In genomic region chr5:90395005-90395404, GRCh38 we compare ENCODE assay signal across 20 cellular contexts. TPM values are rescaled to one million over a fixed set of nuclear protein-coding genes. Genes with fewer than 3 reads are reported as not detected.
DNase-seq lines count a peak whose midpoint lies in the region; ATAC-seq, FAIRE-seq and TF ChIP-seq lines count a peak whose summit lies in the region.
"Had no signal": no experiment of that assay in that cellular context is flagged by ENCODE, and none has a peak within 500 bp of the region (broad histone marks: within the 10 kb centered on the region; RNA-seq: fewer than 3 reads in every experiment).

No MANE protein-coding gene starts in this region.

- H3K4me1 ChIP-seq in HepG2 (ENCODE audit: insufficient read depth, low read length) (no peaks in the 10 kb centered on the region), right lobe of liver (no peaks in the 10 kb centered on the region), IMR-90 (ENCODE audit: control insufficient read depth, insufficient read depth, low read length) (peaks cover 2% of the 10 kb centered on the region; the same call in 1 of the 2 replicates), H1 (replicated peaks in 1 of 4; ENCODE audit: control insufficient read depth in 3 of 4, insufficient read depth in 4 of 4, low read length in 3 of 4) (no peaks in the 10 kb centered on the region), mucosa of descending colon (ENCODE audit: low read depth) (no peaks in the 10 kb centered on the region)

- H4K20me1 ChIP-seq in HepG2 (ENCODE audit: insufficient read depth, low read length): no peaks in the 10 kb centered on the region
- no peaks in the 10 kb centered on the region for H4K20me1 ChIP-seq in IMR-90 (ENCODE audit: insufficient read depth, low read length)
- H4K20me1 ChIP-seq in H1 (replicated peaks in 1 of 2; ENCODE audit: control insufficient read depth in 1 of 2, insufficient read depth in 2 of 2, low read length in 2 of 2): no peaks in the 10 kb centered on the region

- 95% methylated on average over 2 of the region's 2 CpGs for WGBS in HepG2 (ENCODE audit: low lambda C conversion rate)
- WGBS in right lobe of liver (ENCODE audit: insufficient coverage, low coverage, low lambda C conversion rate, missing lambda C conversion rate): 94% methylated on average over 2 of the region's 2 CpGs
- no CpG with 5 or more reads among the region's 2 CpGs for WGBS in IMR-90 (ENCODE audit: extremely low coverage in 2 of 2, insufficient read length in 1 of 2), 2 experiments
- WGBS in H1 (ENCODE audit: extremely low coverage in 1 of 2, insufficient coverage in 1 of 2, insufficient read length in 1 of 2, insufficient replicate concordance in 2 of 2, low coverage in 1 of 2, low lambda C conversion rate in 2 of 2, missing lambda C conversion rate in 1 of 2), 2 experiments: 90% methylated on average over 2 of the region's 2 CpGs; no CpG with 5 or more reads in 1 of the 2 experiments

- no peaks in the 10 kb centered on the region for H3K23me2 ChIP-seq in H1 (ENCODE audit: low read depth, low read length)

- ATAC-seq in HepG2 (no peak), right lobe of liver (no peak), IMR-90 (ENCODE audit: low read depth) (no peak), mucosa of descending colon (no peak), left lobe of liver (no peak)
- ATAC-seq: GM12878, HCT116 had no signal

- peaks cover 1 to 21% of the 10 kb centered on the region in 2 experiments; a peak in 3 of 5 replicates for H3K36me3 ChIP-seq in HepG2 (replicated peaks in 1 of 2; ENCODE audit: control insufficient read depth in 1 of 2, insufficient read depth in 2 of 2, low read length in 2 of 2)
- peaks cover 0 to 6% (median 0%) of the 10 kb centered on the region in 4 donors for H3K36me3 ChIP-seq in right lobe of liver
- H3K36me3 ChIP-seq in IMR-90 (ENCODE audit: control insufficient read depth, insufficient read depth, low read length): peaks cover 4% of the 10 kb centered on the region
- peaks cover 0 to 31% (median 4%) of the 10 kb centered on the region in 4 experiments; a peak in 4 of 8 replicates for H3K36me3 ChIP-seq in H1 (ENCODE audit: control insufficient read depth in 2 of 4, insufficient read depth in 4 of 4, low read length in 3 of 4)
- H3K36me3 ChIP-seq in mucosa of descending colon (ENCODE audit: low read depth): no peaks in the 10 kb centered on the region

- H3K79me1 ChIP-seq in IMR-90 (ENCODE audit: low read depth in 1 of 2, low read length in 2 of 2): no peaks in the 10 kb centered on the region
- H3K79me1 ChIP-seq in H1 (ENCODE audit: low read depth, low read length): no peaks in the 10 kb centered on the region

- H4K5ac ChIP-seq in IMR-90 (ENCODE audit: low read depth, low read length) (no peak overlapping the region), H1 (ENCODE audit: insufficient read length, low read depth, low read length) (no peak overlapping the region)

- intact Hi-C loops in HepG2 (cut with micrococcal nuclease; ENCODE audit: unreplicated experiment) (loop anchor here (2.0 kb wide), 1 partner anchor 14 kb away; the partner anchor contains the start of gene CETN3), right lobe of liver (cut with DNase I) (no loop called here), IMR-90 (cut with micrococcal nuclease) (no loop called here), mucosa of descending colon (cut with DNase I, micrococcal nuclease) (no loop called here)

- H2BK120ac ChIP-seq in IMR-90 (ENCODE audit: low read depth, low read length) (no peak overlapping the region), H1 (replicated peaks; ENCODE audit: low read depth, low read length) (no peak overlapping the region)

- H2AK5ac ChIP-seq in IMR-90 (ENCODE audit: low read depth, low read length) (no peak overlapping the region), H1 (ENCODE audit: low read depth, low read length) (no peak overlapping the region)

- H3K79me2 ChIP-seq in HepG2 (ENCODE audit: insufficient read depth, low read length): no peaks in the 10 kb centered on the region
- H3K79me2 ChIP-seq in H1 (ENCODE audit: control insufficient read depth in 1 of 2, insufficient read depth in 2 of 2, low read length in 2 of 2): no peaks in the 10 kb centered on the region

- H2AFZ ChIP-seq in HepG2 (ENCODE audit: low read length) (no peak overlapping the region), IMR-90 (replicated peaks; ENCODE audit: low read length, poor library complexity) (no peak overlapping the region), H1 (ENCODE audit: low read length) (no peak overlapping the region)
- H2AFZ ChIP-seq: GM23248 had no signal

- H2BK15ac ChIP-seq in IMR-90 (ENCODE audit: low read depth, low read length): no peak overlapping the region
- H2BK15ac ChIP-seq in H1 (ENCODE audit: low read length): no peak overlapping the region

- no peak for TF ChIP-seq RAD21 in HepG2 (CRISPR knock-in tag; IDR thresholded peaks at IDR 0.05)
- TF ChIP-seq RAD21 in IMR-90 (IDR thresholded peaks at IDR 0.05; ENCODE audit: low read length): no peak
- no peak for TF ChIP-seq RAD21 in H1 (IDR thresholded peaks at IDR 0.05 in 1 of 2, conservative IDR thresholded peaks at IDR 0.05 in 1 of 2; ENCODE audit: low read depth in 2 of 2, low read length in 2 of 2)

- H3K23ac ChIP-seq in IMR-90 (ENCODE audit: low read depth, low read length) (no peak overlapping the region), H1 (ENCODE audit: insufficient read length) (no peak overlapping the region)

- no peak overlapping the region for H2AK9ac ChIP-seq in IMR-90 (replicated peaks; ENCODE audit: low read depth, low read length, poor library complexity)

- no peaks in the 10 kb centered on the region for H3K9me3 ChIP-seq in HepG2 (ENCODE audit: low read length)
- no peaks in the 10 kb centered on the region for H3K9me3 ChIP-seq in right lobe of liver
- H3K9me3 ChIP-seq in IMR-90 (ENCODE audit: control insufficient read depth, insufficient read depth, low read length): no peaks in the 10 kb centered on the region
- H3K9me3 ChIP-seq in H1 (ENCODE audit: insufficient read depth in 2 of 2, low read depth in 1 of 2, low read length in 1 of 2): no peaks in the 10 kb centered on the region
- no peaks in the 10 kb centered on the region for H3K9me3 ChIP-seq in mucosa of descending colon

- H3K4ac ChIP-seq in IMR-90 (ENCODE audit: low read depth, low read length): no peak overlapping the region
- no peak overlapping the region for H3K4ac ChIP-seq in H1 (replicated peaks; ENCODE audit: insufficient read length, low read depth, low read length)

- BruUV-seq in HepG2 (replicated peaks; lab: Mats Ljungman, UMichigan) (no TSS peak), IMR-90 (replicated peaks; lab: Mats Ljungman, UMichigan) (no TSS peak)

- H3K14ac ChIP-seq in IMR-90 (replicated peaks; ENCODE audit: low read depth, low read length) (no peak overlapping the region), H1 (ENCODE audit: insufficient read length) (no peak overlapping the region)

- H3K9me1 ChIP-seq in IMR-90 (ENCODE audit: insufficient read depth, low read length): no peaks in the 10 kb centered on the region

- H3K9ac ChIP-seq in HepG2 (ENCODE audit: insufficient read depth, low read depth, low read length): no peak overlapping the region
- H3K9ac ChIP-seq in IMR-90 (ENCODE audit: low read depth, low read length): no peak overlapping the region
- H3K9ac ChIP-seq in H1 (replicated peaks in 1 of 4; ENCODE audit: extremely low read depth in 1 of 4, low read depth in 3 of 4, low read length in 3 of 4): no peak overlapping the region
- H3K9ac ChIP-seq: GM23248 had no signal

- no peak overlapping the region for H4K91ac ChIP-seq in IMR-90 (ENCODE audit: insufficient read depth, low read depth, low read length)
- H4K91ac ChIP-seq in H1 (replicated peaks; ENCODE audit: insufficient read length, low read length): no peak overlapping the region

- H4K8ac ChIP-seq in IMR-90 (ENCODE audit: low read depth in 2 of 2, low read length in 2 of 2) (no peak overlapping the region), H1 (ENCODE audit: extremely low read depth, insufficient read depth, low read length) (no peak overlapping the region)

- H3K4me3 ChIP-seq in HepG2 (replicated peaks in 1 of 3; ENCODE audit: insufficient read depth in 1 of 3, low read depth in 2 of 3, low read length in 3 of 3) (no peak overlapping the region), right lobe of liver (no peak overlapping the region), IMR-90 (ENCODE audit: insufficient read depth, low read depth, low read length) (no peak overlapping the region), H1 (ENCODE audit: extremely low read depth in 1 of 4, insufficient read depth in 2 of 4, low read depth in 3 of 4, low read length in 4 of 4) (no peak overlapping the region), mucosa of descending colon (no peak overlapping the region)
- H3K4me3 ChIP-seq: GM12878, GM23248 had no signal

- DNase-seq in HepG2 (ENCODE audit: low spot score): no peak
- DNase-seq in right lobe of liver: no peak
- DNase-seq in IMR-90: no peak
- DNase-seq in H1 (ENCODE audit: low read depth in 1 of 2, low spot score in 2 of 2): no peak
- no peak for DNase-seq in mucosa of descending colon
- DNase-seq in GM12892 (ENCODE audit: insufficient read length): no peak
- no peak for DNase-seq in left lobe of liver (ENCODE audit: low spot score)
- DNase-seq: C1 segment of cervical spinal cord; Calu3; CD4-positive, alpha-beta memory T cell; COR-L47; DMS153; DND-41; GDM1; GM23248; H9 had no signal

- no peak overlapping the region for H3K27ac ChIP-seq in HepG2 (ENCODE audit: extremely low read length, insufficient read depth, low read length)
- H3K27ac ChIP-seq in right lobe of liver: no peak overlapping the region
- no peak overlapping the region for H3K27ac ChIP-seq in IMR-90 (ENCODE audit: insufficient read depth, low read length)
- no peak overlapping the region for H3K27ac ChIP-seq in H1 (ENCODE audit: low read depth, low read length)
- H3K27ac ChIP-seq: 22Rv1, GM23248 had no signal

- H2BK12ac ChIP-seq in H1 (ENCODE audit: low read depth, low read length): no peak overlapping the region

- no peak for TF ChIP-seq CTCF in HepG2 (CRISPR knock-in tag; IDR thresholded peaks at IDR 0.05)
- TF ChIP-seq CTCF in right lobe of liver (IDR thresholded peaks at IDR 0.05): no peak
- no peak for TF ChIP-seq CTCF in IMR-90 (conservative IDR thresholded peaks at IDR 0.05; ENCODE audit: low read depth, low read length)
- TF ChIP-seq CTCF in H1 (IDR thresholded peaks at IDR 0.05; ENCODE audit: control extremely low read depth in 1 of 3, insufficient read depth in 1 of 3, low read depth in 1 of 3, low read length in 3 of 3): no peak
- no peak for TF ChIP-seq CTCF in mucosa of descending colon (IDR thresholded peaks at IDR 0.05)

- dilution Hi-C loops in IMR-90 (cut with HindIII; ENCODE audit: low sequenced_read_pairs, unreplicated experiment): no loop called here

- TF ChIP-seq EP300 in HepG2 (IDR thresholded peaks at IDR 0.05; ENCODE audit: low read depth in 2 of 2, low read length in 2 of 2): no peak
- no peak for TF ChIP-seq EP300 in HepG2 (CRISPR knock-in tag; IDR thresholded peaks at IDR 0.05; ENCODE audit: borderline replicate concordance)
- no peak for TF ChIP-seq EP300 in H1 (IDR thresholded peaks at IDR 0.05; ENCODE audit: borderline replicate concordance in 1 of 2, low read depth in 2 of 2, low read length in 2 of 2)

- POLR2A ChIA-PET in HepG2 (lab: Yijun Ruan, JAX): no interaction called here
- POLR2A ChIA-PET in IMR-90 (lab: Charles Lee; ENCODE audit: unreplicated experiment): no interaction called here
- POLR2A ChIA-PET in H1 (lab: Charles Lee; ENCODE audit: partially characterized antibody): interaction anchor here (1.0 kb wide), 1 partner anchor 15 kb away, joined by 4 read pairs; the partner anchor contains the start of gene CETN3

- FAIRE-seq in HepG2 (lab: Jason Lieb, UNC) (no peak), H1 (lab: Jason Lieb, UNC) (no peak), GM12892 (lab: Jason Lieb, UNC) (no peak)
- FAIRE-seq: GM12878, GM18507 had no signal

- H3K4me2 ChIP-seq in HepG2 (ENCODE audit: low read depth, low read length) (no peak overlapping the region), IMR-90 (ENCODE audit: low read depth, low read length) (no peak overlapping the region), H1 (ENCODE audit: insufficient read depth in 1 of 2, low read depth in 2 of 2, low read length in 2 of 2) (no peak overlapping the region)

- H2BK5ac ChIP-seq in IMR-90 (ENCODE audit: low read depth, low read length, poor library complexity, severe bottlenecking) (no peak overlapping the region), H1 (ENCODE audit: low read depth, low read length) (no peak overlapping the region)

- H3K56ac ChIP-seq in IMR-90 (ENCODE audit: extremely low read depth, insufficient read depth, low read length) (no peak overlapping the region), H1 (replicated peaks; ENCODE audit: insufficient read length, low read depth, low read length) (no peak overlapping the region)

- no peak overlapping the region for H2BK20ac ChIP-seq in IMR-90 (ENCODE audit: low read depth, low read length)
- no peak overlapping the region for H2BK20ac ChIP-seq in H1 (ENCODE audit: low read length)

- in situ Hi-C loops in HepG2 (cut with HindIII; ENCODE audit: extremely low pct_ligation_motif_present, low pct_unique_long_range_greater_than_20kb): no loop called here
- in situ Hi-C loops in IMR-90 (cut with MboI; ENCODE audit: low sequenced_read_pairs): no loop called here

- H3K18ac ChIP-seq in IMR-90 (ENCODE audit: low read depth, low read length): no peak overlapping the region
- H3K18ac ChIP-seq in H1 (ENCODE audit: extremely low read depth, low read length): no peak overlapping the region

- CTCF ChIA-PET in HepG2 (lab: Yijun Ruan, JAX; ENCODE audit: low intra/inter-chr PET ratio, low total read pairs) (no interaction called here), IMR-90 (lab: Yijun Ruan, JAX) (no interaction called here), H1 (lab: Charles Lee; ENCODE audit: partially characterized antibody) (interaction anchor here (2.2 kb wide), 1 partner anchor 38 kb away, joined by 8 read pairs; no protein-coding TSS in a partner anchor)

- H3K27me3 ChIP-seq in HepG2 (ENCODE audit: control insufficient read depth in 1 of 2, insufficient read depth in 2 of 2, low read length in 2 of 2): no peaks in the 10 kb centered on the region
- H3K27me3 ChIP-seq in right lobe of liver: no peaks in the 10 kb centered on the region
- no peaks in the 10 kb centered on the region for H3K27me3 ChIP-seq in IMR-90 (ENCODE audit: control insufficient read depth, insufficient read depth, low read length)
- H3K27me3 ChIP-seq in H1 (replicated peaks in 1 of 4; ENCODE audit: control insufficient read depth in 3 of 4, extremely low read depth in 1 of 4, insufficient read depth in 3 of 4, low read length in 3 of 4): no peaks in the 10 kb centered on the region

- TF ChIP-seq POLR2A in HepG2 (IDR thresholded peaks at IDR 0.05; ENCODE audit: insufficient read depth in 1 of 2, low read depth in 2 of 2, low read length in 2 of 2): no peak
- TF ChIP-seq POLR2A in right lobe of liver (IDR thresholded peaks at IDR 0.05): no peak
- TF ChIP-seq POLR2A in IMR-90 (IDR thresholded peaks at IDR 0.05; ENCODE audit: low read depth, low read length): no peak
- TF ChIP-seq POLR2A in H1 (IDR thresholded peaks at IDR 0.05; ENCODE audit: control extremely low read depth in 1 of 2, low read depth in 2 of 2, low read length in 2 of 2): no peak
- TF ChIP-seq POLR2A in GM12892 (IDR thresholded peaks at IDR 0.05; ENCODE audit: low read depth, low read length): no peak

RNA-seq across cellular contexts. Expression of gene CETN3, which starts 14.6 kb away (rescaled TPM):
- total RNA-seq in HepG2 (2016; rRNA removed; fragmentation: Illumina TruSeq; extraction: Trizol) (71.5 and 111 TPM in 2 replicates), right lobe of liver (1 to 10 TPM; 4.2 to 8.0 (median 6.9) TPM), IMR-90 (2012; rRNA removed) (1.1 and 2.5 TPM in 2 replicates), mucosa of descending colon (10 to 100 TPM; 15.0 to 18.7 (median 17.8) TPM), left lobe of liver (5.6 TPM)
- 7.9 and 14.1 TPM in 2 replicates for total RNA-seq in HepG2 (2016; cell fraction: cytosol; rRNA removed; fragmentation: Illumina TruSeq; extraction: Trizol; ENCODE audit: low read depth)
- total RNA-seq in HepG2 (2016; cell fraction: insoluble cytoplasmic fraction; rRNA removed; fragmentation: Illumina TruSeq; extraction: Trizol): 77.3 and 114 TPM in 2 replicates
- 13.0 and 20.4 TPM in 2 replicates for total RNA-seq in HepG2 (2016; cell fraction: membrane; rRNA removed; fragmentation: Illumina TruSeq; extraction: Trizol)
- 37.5 and 38.0 TPM in 2 replicates for total RNA-seq in HepG2 (2016; cell fraction: nucleus; rRNA removed; fragmentation: Illumina TruSeq; extraction: Trizol)
- polyA plus RNA-seq in HepG2 (2011; rRNA removed) (10.9 and 15.4 TPM in 2 replicates), IMR-90 (2012; rRNA removed) (5.9 and 6.5 TPM in 2 replicates), H1 (2011; rRNA removed) (2.8 and 4.8 TPM in 2 replicates)
- 2.4 and 3.4 TPM in 2 replicates for polyA plus RNA-seq in HepG2 (2011; cell fraction: cytosol; rRNA removed)
- 1.9 and 3.6 TPM in 2 replicates for polyA plus RNA-seq in HepG2 (2011; cell fraction: nucleus; rRNA removed)
- polyA plus RNA-seq in HepG2 (2012): 36.8 and 54.8 TPM in 2 replicates
- 6.1 and 6.6 TPM in 2 replicates for polyA plus RNA-seq in HepG2 (2016; cell fraction: cytosol; fragmentation: Illumina TruSeq; extraction: Trizol; ENCODE audit: low read depth)
- 125 and 130 TPM in 2 replicates for polyA plus RNA-seq in HepG2 (2016; cell fraction: insoluble cytoplasmic fraction; fragmentation: Illumina TruSeq; extraction: Trizol; ENCODE audit: low read depth)
- 8.5 and 8.8 TPM in 2 replicates for polyA plus RNA-seq in HepG2 (2016; cell fraction: membrane; fragmentation: Illumina TruSeq; extraction: Trizol; ENCODE audit: low read depth)
- 46.1 and 52.5 TPM in 2 replicates for polyA plus RNA-seq in HepG2 (2016; cell fraction: nucleus; fragmentation: Illumina TruSeq; extraction: Trizol; ENCODE audit: insufficient read depth, low read depth)
- 0.10 and 0.35 TPM in 2 replicates for polyA minus RNA-seq in HepG2 (2011; rRNA and poly(A)+ RNA removed; ENCODE audit: low replicate concordance)
- 6.9 and 8.3 TPM in 2 replicates for polyA minus RNA-seq in HepG2 (2011; cell fraction: cytosol; rRNA and poly(A)+ RNA removed)
- 17.4 and 21.8 TPM in 2 replicates for polyA minus RNA-seq in HepG2 (2011; cell fraction: nucleus; rRNA and poly(A)+ RNA removed)
- polyA plus RNA-seq in IMR-90 (2012; cell fraction: cytosol; rRNA removed): 0.18 and 0.29 TPM in 2 replicates
- 0.15 and 1.4 TPM in 2 replicates for polyA plus RNA-seq in IMR-90 (2012; cell fraction: nucleus; rRNA removed; ENCODE audit: low replicate concordance)
- total RNA-seq in H1 (2021; fragmentation: NEBNext Ultra II Directional; extraction: Animal tissue kit (Norgen Biotek cat#: 25700)): 38.4 and 43.8 TPM in 2 replicates
- 22.0 TPM for polyA plus RNA-seq in H1 (2011; cell fraction: cytosol; rRNA removed)
- polyA plus RNA-seq in H1 (2011; cell fraction: nucleus; rRNA removed): 0.96 TPM
- polyA plus RNA-seq in H1 (2012, experiment 1 of 2): 20.8 to 48.4 TPM (median 22.5 TPM) in 4 replicates
- polyA plus RNA-seq in H1 (2012, experiment 2 of 2): 13.2 TPM
- 22.6 TPM for polyA plus RNA-seq in H1 (2013, experiment 1 of 2)
- 22.4 TPM for polyA plus RNA-seq in H1 (2013, experiment 2 of 2)
- 1.1 and 1.2 TPM in 2 replicates for polyA minus RNA-seq in H1 (2011; rRNA and poly(A)+ RNA removed)
- 7.6 TPM for polyA minus RNA-seq in H1 (2011; cell fraction: cytosol; rRNA and poly(A)+ RNA removed)
- 4.6 TPM for polyA minus RNA-seq in H1 (2011; cell fraction: nucleus; rRNA and poly(A)+ RNA removed)
- polyA plus RNA-seq in GM12892 (2012; ENCODE audit: missing spikeins): 65.5 TPM

Comparison
In these comparisons a context has a peak if more than half of its experiments do, and no peak if none do; other contexts are left out.
1. Of the 41 proteins assayed by ChIP-seq in both HepG2 and H1: peak only in HepG2: none; only in H1: none; in both: CEBPB; in neither: 40.